Comparison of ENCODE assay signal across 14 cellular contexts in genomic region chr5:142772766-142773293, GRCh38. TPM values are rescaled to one million over a fixed set of nuclear protein-coding genes. Genes with fewer than 3 reads are reported as not detected.
DNase-seq lines count a peak whose midpoint lies in the region; ATAC-seq and TF ChIP-seq lines count a peak whose summit lies in the region.
"Had no signal": no experiment of that assay in that cellular context is flagged by ENCODE, and none has a peak within 500 bp of the region (broad histone marks: within the 10 kb centered on the region; RNA-seq: fewer than 3 reads in every experiment).

No MANE protein-coding gene starts in this region.

- no peak overlapping the region for H3K27ac ChIP-seq in CD4-positive, alpha-beta memory T cell (ENCODE audit: low read depth, low read length)
- no peak overlapping the region for H3K27ac ChIP-seq in HL-60 (replicated peaks)

- intact Hi-C loops in CD4-positive, alpha-beta memory T cell (cut with micrococcal nuclease) = loop anchor here (10.0 kb wide), 1 partner anchor 232 kb away; no protein-coding TSS in a partner anchor

- POLR2A ChIA-PET in CD4-positive, alpha-beta memory T cell (lab: Charles Lee; ENCODE audit: partially characterized antibody) = interaction anchor here (1.4 to 3.4 kb wide), 2 partner anchors 10 to 26 kb away, joined by 5 to 35 read pairs; no protein-coding TSS in a partner anchor
- POLR2A ChIA-PET in naive thymus-derived CD8-positive, alpha-beta T cell (lab: Charles Lee) = interaction anchor here (1.0 to 1.1 kb wide), 2 partner anchors 26 to 27 kb away, joined by 4 to 5 read pairs; no protein-coding TSS in a partner anchor

- peaks cover 14% of the 10 kb centered on the region for H3K4me1 ChIP-seq in CD4-positive, alpha-beta memory T cell (ENCODE audit: insufficient read depth, low read length)

- no peak for TF ChIP-seq CTCF in HL-60 (IDR thresholded peaks at IDR 0.05; ENCODE audit: insufficient read depth, low read length)

- peaks cover 21 to 41% (median 28%) of the 10 kb centered on the region in 4 donors for H3K4me1 Mint-ChIP-seq in CD4-positive, alpha-beta memory T cell
- peaks cover 31 to 74% (median 62%) of the 10 kb centered on the region in 4 donors for H3K4me1 Mint-ChIP-seq in naive thymus-derived CD8-positive, alpha-beta T cell

- H3K36me3 ChIP-seq in CD4-positive, alpha-beta memory T cell (ENCODE audit: insufficient read depth, low read length) = no peaks in the 10 kb centered on the region

- no peak overlapping the region for H3K4me3 ChIP-seq in CD4-positive, alpha-beta memory T cell (ENCODE audit: low read length in 2 of 2)
- H3K4me3 ChIP-seq in HL-60 (replicated peaks; ENCODE audit: insufficient read depth, low read length) = 0 out of 2 replicates have a peak overlapping the region, but pooled peaks have one; percentile 98

- peak overlapping the region in 1 of 7 donors; percentile 13 for H3K27ac Mint-ChIP-seq in CD4-positive, alpha-beta memory T cell
- peak overlapping the region in 5 of 10 donors; percentile 8 to 72 (median 35) for H3K27ac Mint-ChIP-seq in naive thymus-derived CD8-positive, alpha-beta T cell
- H3K27ac Mint-ChIP-seq: activated naive CD4-positive, alpha-beta T cell treated with anti-CD3 and anti-CD28 coated beads, Interleukin-2, amount 10 ng/mL, durations not matched to agents 7 days and 5 days; HFFc6; T-helper 2 cell treated with Interferon-gamma antibody and Interleukin-4, amounts not matched to agents 5 μg/mL and 100 μg/mL, for 36 hours had no signal

- no peaks in the 10 kb centered on the region for H3K27me3 ChIP-seq in CD4-positive, alpha-beta memory T cell (ENCODE audit: insufficient read depth, low read length)
- H3K27me3 ChIP-seq in HL-60 (ENCODE audit: insufficient read depth, poor library complexity, severe bottlenecking) = no peaks in the 10 kb centered on the region

- CTCF ChIA-PET in CD4-positive, alpha-beta memory T cell (lab: Charles Lee; ENCODE audit: partially characterized antibody) = interaction anchor here (1.1 to 4.5 kb wide), 5 partner anchors 11 to 110 kb away, joined by 3 to 30 read pairs (median 25); no protein-coding TSS in a partner anchor

- H3K36me3 Mint-ChIP-seq in CD4-positive, alpha-beta memory T cell = peaks cover 0 to 6% of the 10 kb centered on the region in 2 donors
- H3K36me3 Mint-ChIP-seq in naive thymus-derived CD8-positive, alpha-beta T cell = no peaks in the 10 kb centered on the region
- H3K36me3 Mint-ChIP-seq: activated naive CD4-positive, alpha-beta T cell treated with anti-CD3 and anti-CD28 coated beads, Interleukin-2, amount 10 ng/mL, durations not matched to agents 7 days and 5 days had no signal

- H3K9me3 Mint-ChIP-seq in CD4-positive, alpha-beta memory T cell = no peaks in the 10 kb centered on the region
- no peaks in the 10 kb centered on the region for H3K9me3 Mint-ChIP-seq in naive thymus-derived CD8-positive, alpha-beta T cell
- H3K9me3 Mint-ChIP-seq: activated naive CD4-positive, alpha-beta T cell treated with anti-CD3 and anti-CD28 coated beads, Interleukin-2, amount 10 ng/mL, durations not matched to agents 7 days and 5 days; HFFc6; T-helper 2 cell treated with Interferon-gamma antibody and Interleukin-4, amounts not matched to agents 5 μg/mL and 100 μg/mL, for 36 hours had no signal

- no peaks in the 10 kb centered on the region for H3K27me3 Mint-ChIP-seq in CD4-positive, alpha-beta memory T cell
- H3K27me3 Mint-ChIP-seq in naive thymus-derived CD8-positive, alpha-beta T cell = no peaks in the 10 kb centered on the region
- H3K27me3 Mint-ChIP-seq: activated naive CD4-positive, alpha-beta T cell treated with anti-CD3 and anti-CD28 coated beads, Interleukin-2, amount 10 ng/mL, durations not matched to agents 7 days and 5 days had no signal

- H3K9me3 ChIP-seq in CD4-positive, alpha-beta memory T cell (ENCODE audit: control insufficient read depth in 1 of 2, low read length in 2 of 2) = no peaks in the 10 kb centered on the region

- DNase-seq in CD4-positive, alpha-beta memory T cell = no peak
- DNase-seq in HL-60 (ENCODE audit: low read depth in 1 of 2, low spot score in 1 of 2) = no peak
- DNase-seq in dermis blood vessel endothelial cell = peak; percentile 68
- DNase-seq in naive thymus-derived CD8-positive, alpha-beta T cell = no peak
- no peak for DNase-seq in NOMO-1 treated with DMSO at 0.1 percent for 48 hours (lab: John Stamatoyannopoulos, UW; ENCODE audit: unreplicated experiment)
- DNase-seq in DMS79 (lab: John Stamatoyannopoulos, UW) = no peak
- DNase-seq in germinal center (ENCODE audit: low spot score) = no peak
- DNase-seq: activated CD4-positive, alpha-beta T cell treated with anti-CD3 and anti-CD28 coated beads, Interleukin-2, amount 50 U/mL, for 1 hour; activated naive CD4-positive, alpha-beta T cell treated with anti-CD3 and anti-CD28 coated beads, Interleukin-2, amount 10 ng/mL, durations not matched to agents 7 days and 5 days; COR-L47; HFFc6; NCI-H446 had no signal

- no peak for ATAC-seq in naive thymus-derived CD8-positive, alpha-beta T cell
- no peak for ATAC-seq in GM21367 (IDR thresholded peaks at IDR 0.05; ENCODE audit: unreplicated experiment)

- peak overlapping the region; percentile 9 to 96 (median 47) for H3K4me3 Mint-ChIP-seq in CD4-positive, alpha-beta memory T cell
- peak overlapping the region in 9 of 10 donors; percentile 7 to 97 (median 90) for H3K4me3 Mint-ChIP-seq in naive thymus-derived CD8-positive, alpha-beta T cell
- H3K4me3 Mint-ChIP-seq: HFFc6 had no signal

RNA-seq across cellular contexts. Expression of gene ARHGAP26, which starts 2.7 kb away (rescaled TPM):
- total RNA-seq in CD4-positive, alpha-beta memory T cell = 10 to 100 TPM; 22.6 to 22.7 TPM
- 10 to 100 TPM in 1 of 2 donors, 1 to 10 TPM in 1; 2.0 to 11.9 TPM for polyA plus RNA-seq in CD4-positive, alpha-beta memory T cell
- total RNA-seq in dermis blood vessel endothelial cell = 49.9 and 51.7 TPM in 2 replicates
- total RNA-seq in naive thymus-derived CD8-positive, alpha-beta T cell = 10 to 100 TPM; 27.7 to 30.5 TPM
- polyA plus RNA-seq in naive thymus-derived CD8-positive, alpha-beta T cell = 10 to 100 TPM in 2 of 3 donors, 1 to 10 TPM in 1; 9.1 to 15.7 (median 11.6) TPM
